In genomic region chr17:36859003-36859300, GRCh38 we compare ENCODE assay signal across 17 cellular contexts.
"Had no signal": no experiment of that assay in that cellular context is flagged by ENCODE, and none has a peak within 500 bp of the region (broad histone marks: within the 10 kb centered on the region; RNA-seq: fewer than 3 reads in every experiment).

No MANE protein-coding gene starts in this region.

- H2AFZ ChIP-seq: hepatocyte had no signal

- H3K4me2 ChIP-seq: hepatocyte had no signal

- ATAC-seq: left colon; left ventricle myocardium superior; mucosa of descending colon; naive thymus-derived CD8-positive, alpha-beta T cell had no signal

- H3K4me1 ChIP-seq: colonic mucosa, right atrium auricular region had no signal

- H3K4me3 ChIP-seq: colonic mucosa, hepatocyte, lung, mucosa of descending colon, ovary, right atrium auricular region had no signal

- FAIRE-seq: small intestine, urothelium cell line had no signal

- DNase-seq: colonic mucosa; erythroblast; left colon; left ventricle myocardium superior; mucosa of descending colon; naive thymus-derived CD8-positive, alpha-beta T cell; nucleus accumbens; ovary; small intestine; stimulated activated CD4-positive, alpha-beta T cell treated with anti-CD3 and anti-CD28 coated beads, Interleukin-12 subunit alpha, Interleukin-12 subunit beta, amount 100 ng/mL, for 4 hours; stimulated activated CD4-positive, alpha-beta T cell treated with anti-CD3 and anti-CD28 coated beads, Interleukin-2, amount 100 ng/mL, for 48 hours; stimulated activated naive CD4-positive, alpha-beta T cell treated with Interleukin-2 at 50 U/mL for 16 hours had no signal

- H3K9me3 ChIP-seq: colonic mucosa, mucosa of descending colon, ovary, right atrium auricular region had no signal

- H3K79me2 ChIP-seq: hepatocyte had no signal

- H3K36me3 ChIP-seq: colonic mucosa, ovary, right atrium auricular region had no signal

- H3K27me3 ChIP-seq: colonic mucosa, foreskin keratinocyte, hepatocyte, ovary, right atrium auricular region had no signal

- H3K27ac ChIP-seq: colonic mucosa, foreskin keratinocyte, hepatocyte, ovary, right atrium auricular region had no signal
